In the genomic region with DNA sequence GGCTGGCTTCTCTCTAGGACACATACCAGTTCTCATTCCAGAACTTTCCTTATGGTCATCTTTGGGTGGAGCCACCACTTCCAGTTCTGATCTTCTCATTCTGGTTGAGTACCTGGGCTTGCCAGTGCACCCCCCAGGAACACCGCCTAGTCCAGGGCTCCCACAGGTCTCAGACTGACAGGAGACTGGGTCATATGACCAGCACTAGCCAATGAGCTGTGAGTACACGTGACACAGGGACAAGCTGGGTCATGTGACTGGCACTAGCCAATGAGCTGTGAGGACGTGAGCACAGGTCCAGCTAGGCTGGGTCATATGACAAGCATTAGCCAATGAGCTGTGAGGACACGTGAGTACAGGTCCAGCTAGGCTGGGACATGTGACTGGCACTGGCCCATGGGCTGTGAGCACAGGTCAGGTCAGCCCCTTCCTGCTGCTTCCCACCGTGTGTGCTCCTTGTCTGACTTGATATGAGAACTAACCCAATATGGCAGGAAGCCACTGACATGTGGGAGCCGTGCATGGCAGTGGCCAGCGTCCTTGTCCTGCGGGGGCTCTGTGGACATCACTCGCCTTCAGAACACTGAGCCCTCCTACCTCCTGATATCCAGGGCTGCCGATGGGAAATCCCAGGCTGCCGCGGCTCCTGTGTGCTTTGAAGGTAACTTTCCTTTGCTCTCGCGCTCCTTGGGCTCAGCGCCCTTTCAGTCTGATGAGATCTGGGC, we compare ENCODE assay signal across 10 cellular contexts. TPM values are rescaled to one million over a fixed set of nuclear protein-coding genes. Genes with fewer than 3 reads are reported as not detected.
DNase-seq lines count a peak whose midpoint lies in the region; ATAC-seq lines count a peak whose summit lies in the region.
"Had no signal": no experiment of that assay in that cellular context is flagged by ENCODE, and none has a peak within 500 bp of the region (broad histone marks: within the 10 kb centered on the region; RNA-seq: fewer than 3 reads in every experiment).

No MANE protein-coding gene starts in this region.

- H3K4me1 Mint-ChIP-seq in activated T-helper 17 cell treated with anti-CD3 and anti-CD28 coated beads, Interleukin-2, amount 50 U/mL, for 72 hours = no peaks in the 10 kb centered on the region

- peak; percentile 78 for DNase-seq in activated CD4-positive, CD25-positive, alpha-beta regulatory T cell treated with anti-CD3 and anti-CD28 coated beads, Interleukin-2, amount 50 U/mL, for 72 hours
- no peak for DNase-seq in activated CD4-positive, CD25-positive, alpha-beta regulatory T cell (lab: John Stamatoyannopoulos, UW)
- DNase-seq in NCI-H1930 (lab: John Stamatoyannopoulos, UW) (peak; percentile 95 to 97), pons (ENCODE audit: low spot score) (peak; percentile 45), Right ventricle myocardium inferior (ENCODE audit: missing footprints) (no peak), COR-L47 (lab: John Stamatoyannopoulos, UW) (no peak)

- H3K4me3 Mint-ChIP-seq in activated T-helper 17 cell treated with anti-CD3 and anti-CD28 coated beads, Interleukin-2, amount 50 U/mL, for 72 hours = peak overlapping the region; percentile 50

- no peaks in the 10 kb centered on the region for H3K36me3 Mint-ChIP-seq in activated T-helper 17 cell treated with anti-CD3 and anti-CD28 coated beads, Interleukin-2, amount 50 U/mL, for 72 hours (ENCODE audit: low read depth)

- peak; percentile 90 for ATAC-seq in activated T-helper 17 cell treated with anti-CD3 and anti-CD28 coated beads, Interleukin-2, amount 50 U/mL, for 72 hours (replicated peaks)
- ATAC-seq in GM19455 (IDR thresholded peaks at IDR 0.05; ENCODE audit: unreplicated experiment) (no peak), Right ventricle myocardium inferior (no peak)

- H3K27me3 Mint-ChIP-seq in activated T-helper 17 cell treated with anti-CD3 and anti-CD28 coated beads, Interleukin-2, amount 50 U/mL, for 72 hours = no peaks in the 10 kb centered on the region

- intact Hi-C loops in Right ventricle myocardium inferior (cut with DNase I) = loop anchor here (10.0 kb wide), 3 partner anchors 227 to 397 kb away; no protein-coding TSS in a partner anchor

- H3K27ac Mint-ChIP-seq in activated T-helper 17 cell treated with anti-CD3 and anti-CD28 coated beads, Interleukin-2, amount 50 U/mL, for 72 hours = peak overlapping the region; percentile 64

- peaks cover 4% of the 10 kb centered on the region for H3K9me3 Mint-ChIP-seq in activated T-helper 17 cell treated with anti-CD3 and anti-CD28 coated beads, Interleukin-2, amount 50 U/mL, for 72 hours

RNA-seq across cellular contexts. Expression of gene KRTAP10-1, which starts 22.7 kb away (rescaled TPM):
- not detected for total RNA-seq in activated T-helper 17 cell treated with anti-CD3 and anti-CD28 coated beads, Interleukin-2, amount 50 U/mL, for 72 hours
- not detected for total RNA-seq in Right ventricle myocardium inferior
- total RNA-seq: myocyte; T-helper 1 cell treated with Interleukin-12 subunit alpha and Interleukin-12 subunit beta and Interleukin-4 antibody, amounts not matched to agents 30 ng/mL and 1 ng/mL, for 36 hours had no signal

RNA-seq across cellular contexts. Expression of gene KRTAP10-2, which starts 34.0 kb away (rescaled TPM):
- not detected for total RNA-seq in activated T-helper 17 cell treated with anti-CD3 and anti-CD28 coated beads, Interleukin-2, amount 50 U/mL, for 72 hours
- total RNA-seq in Right ventricle myocardium inferior = not detected
- total RNA-seq: myocyte; T-helper 1 cell treated with Interleukin-12 subunit alpha and Interleukin-12 subunit beta and Interleukin-4 antibody, amounts not matched to agents 30 ng/mL and 1 ng/mL, for 36 hours had no signal

RNA-seq across cellular contexts. Expression of gene KRTAP10-3, which starts 41.3 kb away (rescaled TPM):
- total RNA-seq in activated T-helper 17 cell treated with anti-CD3 and anti-CD28 coated beads, Interleukin-2, amount 50 U/mL, for 72 hours = not detected
- total RNA-seq in Right ventricle myocardium inferior = not detected
- total RNA-seq: myocyte; T-helper 1 cell treated with Interleukin-12 subunit alpha and Interleukin-12 subunit beta and Interleukin-4 antibody, amounts not matched to agents 30 ng/mL and 1 ng/mL, for 36 hours had no signal

RNA-seq across cellular contexts. Expression of gene KRTAP10-4, which starts 56.2 kb away (rescaled TPM):
- total RNA-seq in activated T-helper 17 cell treated with anti-CD3 and anti-CD28 coated beads, Interleukin-2, amount 50 U/mL, for 72 hours = not detected
- total RNA-seq in Right ventricle myocardium inferior = not detected
- total RNA-seq: myocyte; T-helper 1 cell treated with Interleukin-12 subunit alpha and Interleukin-12 subunit beta and Interleukin-4 antibody, amounts not matched to agents 30 ng/mL and 1 ng/mL, for 36 hours had no signal

Comparison
In these comparisons a context has a peak if more than half of its experiments do, and no peak if none do; other contexts are left out.
1. DNase-seq: peak in activated CD4-positive, CD25-positive, alpha-beta regulatory T cell treated with anti-CD3 and anti-CD28 coated beads, Interleukin-2, amount 50 U/mL, for 72 hours (single experiment), NCI-H1930 (2 of 2) and pons (single experiment); none in activated CD4-positive, CD25-positive, alpha-beta regulatory T cell (0 of 4), Right ventricle myocardium inferior (single experiment) and COR-L47 (single experiment).